12 cellular contexts compared by ENCODE assay signal in the genomic region with DNA sequence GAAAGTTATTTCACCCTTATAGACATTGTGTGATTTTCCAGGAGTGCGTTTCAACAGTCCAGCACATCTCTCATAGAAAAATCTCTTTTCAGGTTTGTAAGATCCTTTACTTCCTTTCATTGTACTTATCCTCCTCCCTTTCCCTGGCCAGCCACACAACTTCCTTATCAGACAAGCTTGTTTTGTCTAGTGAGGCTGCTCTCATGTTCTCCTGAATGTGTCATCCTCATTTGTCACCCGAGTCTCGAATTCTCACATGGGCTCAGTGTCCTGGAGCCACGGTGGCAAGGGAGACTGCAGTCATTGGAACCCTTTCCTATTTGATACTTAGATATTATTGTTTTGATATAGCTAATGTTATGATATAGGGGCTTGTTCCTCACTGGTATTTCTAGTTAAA. TPM values are rescaled to one million over a fixed set of nuclear protein-coding genes. Genes with fewer than 3 reads are reported as not detected.
A peak's percentile ranks its signal among the peaks of the same experiment; 100 is the strongest.
DNase-seq lines count a peak whose midpoint lies in the region; ATAC-seq and TF ChIP-seq lines count a peak whose summit lies in the region.
"Had no signal": no experiment of that assay in that cellular context is flagged by ENCODE, and none has a peak within 500 bp of the region (broad histone marks: within the 10 kb centered on the region; RNA-seq: fewer than 3 reads in every experiment).

No MANE protein-coding gene starts in this region.

- ATAC-seq in GM21619 (IDR thresholded peaks at IDR 0.05; ENCODE audit: unreplicated experiment), result no peak
- ATAC-seq: CD8-positive, alpha-beta T cell had no signal

- H3K27me3 ChIP-seq in osteoblast (ENCODE audit: insufficient read depth, low read length), result no peaks in the 10 kb centered on the region

- peaks cover 8% of the 10 kb centered on the region for H3K4me1 ChIP-seq in osteoblast (ENCODE audit: insufficient read depth, low read length)

- no peaks in the 10 kb centered on the region for H3K79me2 ChIP-seq in osteoblast (ENCODE audit: insufficient read depth, low read length)

- DNase-seq in EH (ENCODE audit: low read depth) (peak; percentile 53), RPMI7951 (ENCODE audit: low read depth) (peak; percentile 23), fibroblast of villous mesenchyme (ENCODE audit: low read depth) (peak; percentile 36), osteoblast (ENCODE audit: insufficient read length, low spot score, missing footprints) (peak; percentile 19), NCI-H1436 treated with DMSO at 0.1 percent for 48 hours (lab: John Stamatoyannopoulos, UW) (no peak), T1000 (lab: John Stamatoyannopoulos, UW) (no peak), NCI-H1092 treated with DMSO at 0.1 percent for 48 hours (lab: John Stamatoyannopoulos, UW) (no peak)
- DNase-seq: activated CD4-positive, alpha-beta T cell treated with anti-CD3 and anti-CD28 coated beads, Interleukin-2, amount 50 U/mL, for 1 hour; activated naive CD4-positive, alpha-beta T cell treated with Interleukin-2 at 50 U/mL for 16 hours; CD8-positive, alpha-beta T cell; NCI-H2081 had no signal

- no peak overlapping the region for H3K4me2 ChIP-seq in osteoblast (ENCODE audit: insufficient read depth, low read length)

- no peaks in the 10 kb centered on the region for H4K20me1 ChIP-seq in osteoblast (ENCODE audit: insufficient read depth, low read length)

- no peak overlapping the region for H3K4me3 ChIP-seq in fibroblast of villous mesenchyme (ENCODE audit: low read depth, low read length)
- no peak overlapping the region for H3K4me3 ChIP-seq in osteoblast (ENCODE audit: insufficient read depth, low read length)

- no peak overlapping the region for H2AFZ ChIP-seq in osteoblast (ENCODE audit: low read length)

- no peaks in the 10 kb centered on the region for H3K9me3 ChIP-seq in osteoblast (ENCODE audit: low read depth, low read length)

- TF ChIP-seq CTCF in fibroblast of villous mesenchyme (IDR thresholded peaks at IDR 0.05; ENCODE audit: insufficient read depth, low read depth, low read length), result no peak
- TF ChIP-seq CTCF in osteoblast (IDR thresholded peaks at IDR 0.05; ENCODE audit: extremely low read depth, low read depth, low read length), result no peak

- no peak overlapping the region for H3K27ac ChIP-seq in osteoblast (ENCODE audit: low read depth, low read length)

- no peaks in the 10 kb centered on the region for H3K36me3 ChIP-seq in osteoblast (ENCODE audit: insufficient read depth, low read length)

RNA-seq across cellular contexts. Expression of a gene that starts 16.9 kb away (rescaled TPM):
- total RNA-seq in RPMI7951 (2014; rRNA removed; shearing (Covaris generic)), result 1.6 and 1.8 TPM in 2 replicates
- total RNA-seq in fibroblast of villous mesenchyme (139 and 194 TPM in 2 replicates), osteoblast (20.9 and 34.0 TPM in 2 replicates)

Comparison
In these comparisons a context has a peak if more than half of its experiments do, and no peak if none do; other contexts are left out.
1. DNase-seq: peak in EH (single experiment), RPMI7951 (single experiment), fibroblast of villous mesenchyme (single experiment) and osteoblast (single experiment); none in NCI-H1436 treated with DMSO at 0.1 percent for 48 hours (single experiment), T1000 (single experiment) and NCI-H1092 treated with DMSO at 0.1 percent for 48 hours (single experiment).